Comparison of ENCODE assay signal across 20 cellular contexts in genomic region chr13:97286317-97287046, GRCh38.
"Had no signal": no experiment of that assay in that cellular context is flagged by ENCODE, and none has a peak within 500 bp of the region (broad histone marks: within the 10 kb centered on the region; RNA-seq: fewer than 3 reads in every experiment).

No MANE protein-coding gene starts in this region.

- H3K27me3 ChIP-seq: foreskin keratinocyte, neutrophil, spleen, tibial artery, uterus had no signal

- H3K9me3 ChIP-seq: neutrophil, spleen, tibial artery, uterus had no signal

- H3K36me3 Mint-ChIP-seq: activated naive CD4-positive, alpha-beta T cell treated with anti-CD3 and anti-CD28 coated beads, Interleukin-2, amount 10 ng/mL, durations not matched to agents 7 days and 5 days; natural killer cell treated with Interleukin-12 subunit alpha and Interleukin-12 subunit beta and Interleukin-15 and Interleukin-18, amount 100 ng/mL, for 72 hours had no signal

- H3K4me3 ChIP-seq: spleen, tibial artery, uterus had no signal

- H3K4me3 Mint-ChIP-seq: activated naive CD4-positive, alpha-beta T cell treated with anti-CD3 and anti-CD28 coated beads, Interleukin-2, amount 10 ng/mL, durations not matched to agents 7 days and 5 days; activated naive CD8-positive, alpha-beta T cell treated with anti-CD3 and anti-CD28 coated beads, Interleukin-2, amount 50 U/mL, for 24 hours; brain; natural killer cell treated with Interleukin-12 subunit alpha and Interleukin-12 subunit beta and Interleukin-15 and Interleukin-18, amount 100 ng/mL, for 72 hours; T-helper 1 cell treated with Interleukin-12 subunit alpha and Interleukin-12 subunit beta and Interleukin-4 antibody, amounts not matched to agents 30 μg/mL and 1 μg/mL, for 36 hours had no signal

- DNase-seq: activated CD4-positive, alpha-beta T cell treated with anti-CD3 and anti-CD28 coated beads for 1 hour; activated CD4-positive, alpha-beta T cell treated with anti-CD3 and anti-CD28 coated beads, Interleukin-2, amount 50 U/mL, for 48 hours; activated naive CD4-positive, alpha-beta T cell treated with anti-CD3 and anti-CD28 coated beads, Interleukin-2, amount 10 ng/mL, durations not matched to agents 7 days and 5 days; activated naive CD8-positive, alpha-beta T cell treated with anti-CD3 and anti-CD28 coated beads, Interleukin-2, amount 50 U/mL, for 24 hours; anterior cingulate cortex; caudate nucleus; foreskin keratinocyte; head of caudate nucleus; mesendoderm; spleen; stimulated activated CD4-positive, alpha-beta T cell treated with anti-CD3 and anti-CD28 coated beads, Interleukin-4, amount 100 ng/mL, for 4 hours; stimulated activated naive CD4-positive, alpha-beta T cell; tibial artery; uterus had no signal

- ATAC-seq: activated naive CD8-positive, alpha-beta T cell treated with anti-CD3 and anti-CD28 coated beads, Interleukin-2, amount 50 U/mL, for 24 hours; natural killer cell treated with Interleukin-12 subunit alpha and Interleukin-12 subunit beta and Interleukin-15 and Interleukin-18, amount 100 ng/mL, for 72 hours had no signal

- H3K9me3 Mint-ChIP-seq: activated naive CD4-positive, alpha-beta T cell treated with anti-CD3 and anti-CD28 coated beads, Interleukin-2, amount 10 ng/mL, durations not matched to agents 7 days and 5 days; activated naive CD8-positive, alpha-beta T cell treated with anti-CD3 and anti-CD28 coated beads, Interleukin-2, amount 50 U/mL, for 24 hours; natural killer cell treated with Interleukin-12 subunit alpha and Interleukin-12 subunit beta and Interleukin-15 and Interleukin-18, amount 100 ng/mL, for 72 hours; T-helper 1 cell treated with Interleukin-12 subunit alpha and Interleukin-12 subunit beta and Interleukin-4 antibody, amounts not matched to agents 30 μg/mL and 1 μg/mL, for 36 hours had no signal

- H3K36me3 ChIP-seq: neutrophil, spleen, tibial artery, uterus had no signal

- H3K27ac Mint-ChIP-seq: activated naive CD4-positive, alpha-beta T cell treated with anti-CD3 and anti-CD28 coated beads, Interleukin-2, amount 10 ng/mL, durations not matched to agents 7 days and 5 days; activated naive CD8-positive, alpha-beta T cell treated with anti-CD3 and anti-CD28 coated beads, Interleukin-2, amount 50 U/mL, for 24 hours; brain; natural killer cell treated with Interleukin-12 subunit alpha and Interleukin-12 subunit beta and Interleukin-15 and Interleukin-18, amount 100 ng/mL, for 72 hours; T-helper 1 cell treated with Interleukin-12 subunit alpha and Interleukin-12 subunit beta and Interleukin-4 antibody, amounts not matched to agents 30 μg/mL and 1 μg/mL, for 36 hours had no signal

- H3K27ac ChIP-seq: foreskin keratinocyte, neutrophil, parathyroid adenoma, spleen, tibial artery, uterus, VCaP had no signal
